Comparison of ENCODE assay signal across 9 cellular contexts in the genomic region with DNA sequence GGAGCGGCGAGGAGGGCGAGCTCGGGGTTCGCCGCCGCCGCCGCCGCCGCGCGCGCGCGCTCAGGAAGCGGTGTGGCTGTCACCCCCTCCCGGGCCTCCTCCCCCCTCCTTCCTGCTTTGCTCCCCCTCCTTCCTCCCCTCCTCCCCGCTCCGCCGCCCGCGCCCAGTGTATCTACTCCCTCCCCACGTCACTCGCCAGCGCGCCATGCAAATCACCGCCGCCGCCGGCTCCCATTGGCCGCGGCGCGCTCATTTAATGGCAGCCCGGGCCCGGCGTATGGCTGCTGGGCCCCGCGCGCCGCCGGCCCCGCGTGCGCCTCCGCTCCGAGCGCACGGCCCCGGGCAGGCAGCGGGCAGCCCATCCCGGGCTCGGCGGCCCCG. TPM values are rescaled to one million over a fixed set of nuclear protein-coding genes. Genes with fewer than 3 reads are reported as not detected.
A peak's percentile ranks its signal among the peaks of the same experiment; 100 is the strongest.
DNase-seq lines count a peak whose midpoint lies in the region; ATAC-seq and TF ChIP-seq lines count a peak whose summit lies in the region.
"Had no signal": no experiment of that assay in that cellular context is flagged by ENCODE, and none has a peak within 500 bp of the region (broad histone marks: within the 10 kb centered on the region; RNA-seq: fewer than 3 reads in every experiment).

No MANE protein-coding gene starts in this region.

- no peaks in the 10 kb centered on the region for H3K36me3 Mint-ChIP-seq in endodermal cell (ENCODE audit: low read depth)
- H3K36me3 Mint-ChIP-seq in neural progenitor cell: peaks cover 14% of the 10 kb centered on the region

- H3K27ac ChIP-seq in HUES64 (ENCODE audit: low read depth, low read length): no peak overlapping the region
- peak overlapping the region; percentile 3 for H3K27ac ChIP-seq in endodermal cell (ENCODE audit: low read depth, low read length)
- H3K27ac ChIP-seq in neural progenitor cell: no peak overlapping the region
- no peak overlapping the region for H3K27ac ChIP-seq in substantia nigra (ENCODE audit: low read depth, low read length, poor library complexity, severe bottlenecking)

- H3K27ac Mint-ChIP-seq in endodermal cell (no peak overlapping the region), neural progenitor cell (no peak overlapping the region)

- peak overlapping the region; percentile 47 for H3K4me3 ChIP-seq in HUES64 (ENCODE audit: low read length)
- no peak overlapping the region for H3K4me3 ChIP-seq in endodermal cell (ENCODE audit: low read length)
- peak overlapping the region; percentile 56 for H3K4me3 ChIP-seq in neural progenitor cell

- peaks cover 97% of the 10 kb centered on the region for H3K27me3 ChIP-seq in HUES64 (ENCODE audit: insufficient read depth, low read length)
- peaks cover 93% of the 10 kb centered on the region for H3K27me3 ChIP-seq in endodermal cell (ENCODE audit: control insufficient read depth, insufficient read depth, low read length, poor library complexity, severe bottlenecking)
- peaks cover 99% of the 10 kb centered on the region for H3K27me3 ChIP-seq in neural progenitor cell

- whole genome bisulfite sequencing in HUES64: under 1% methylated on average over 56 of the region's 56 CpGs
- 0% methylated on average over 1 to 56 of the region's 56 CpGs for WGBS in endodermal cell (ENCODE audit: insufficient coverage in 1 of 2, insufficient read length in 1 of 2), 2 experiments

- H3K4me1 ChIP-seq in HUES64 (ENCODE audit: insufficient read depth, low read length) (peaks cover 6% of the 10 kb centered on the region; the same call in 1 of the 2 replicates), endodermal cell (ENCODE audit: control insufficient read depth, insufficient read depth, low read length) (no peaks in the 10 kb centered on the region), neural progenitor cell (peaks cover 48% of the 10 kb centered on the region)

- H3K4me2 ChIP-seq in neural progenitor cell: peak overlapping the region; percentile 92

- H2AFZ ChIP-seq in neural progenitor cell (replicated peaks): peak overlapping the region; percentile 12

- H3F3A ChIP-seq in neural progenitor cell (ENCODE audit: low read depth): peaks cover 49% of the 10 kb centered on the region

- H3K4me1 Mint-ChIP-seq in endodermal cell (peaks cover 12% of the 10 kb centered on the region), neural progenitor cell (peaks cover 53% of the 10 kb centered on the region)

- no peaks in the 10 kb centered on the region for H3K9me3 Mint-ChIP-seq in endodermal cell
- H3K9me3 Mint-ChIP-seq in neural progenitor cell: no peaks in the 10 kb centered on the region
- H3K9me3 Mint-ChIP-seq: central memory CD8-positive, alpha-beta T cell had no signal

- H3K9me3 ChIP-seq in HUES64 (ENCODE audit: insufficient read depth, low read depth, low read length) (no peaks in the 10 kb centered on the region), endodermal cell (ENCODE audit: control insufficient read depth, low read length) (no peaks in the 10 kb centered on the region), neural progenitor cell (ENCODE audit: low read depth) (no peaks in the 10 kb centered on the region)

- peaks cover 55% of the 10 kb centered on the region for H4K20me1 ChIP-seq in neural progenitor cell (ENCODE audit: low read depth)

- DNase-seq in activated CD4-positive, alpha-beta T cell treated with anti-CD3 and anti-CD28 coated beads for 4 hours: peak; percentile 42 to 58
- peak; percentile 90 for DNase-seq in endodermal cell
- peak; percentile 94 for DNase-seq in neural progenitor cell (ENCODE audit: low spot score)
- DNase-seq in substantia nigra (lab: John Stamatoyannopoulos, UW): peak in 35 of 49 donors; percentile 24 to 86 (median 68)
- DNase-seq in UCSD-AML1 (lab: John Stamatoyannopoulos, UW; ENCODE audit: unreplicated experiment): no peak

- no peaks in the 10 kb centered on the region for H3K36me3 ChIP-seq in HUES64 (ENCODE audit: insufficient read depth, low read length)
- H3K36me3 ChIP-seq in endodermal cell (ENCODE audit: control insufficient read depth, insufficient read depth, low read length): no peaks in the 10 kb centered on the region
- H3K36me3 ChIP-seq in neural progenitor cell: no peaks in the 10 kb centered on the region

- peaks cover 9% of the 10 kb centered on the region for H3K79me2 ChIP-seq in neural progenitor cell (ENCODE audit: low read depth)

- H3K9ac ChIP-seq in HUES64 (ENCODE audit: low read depth, low read length): no peak overlapping the region
- H3K9ac ChIP-seq in endodermal cell (ENCODE audit: extremely low read depth, low read length, poor library complexity, severe bottlenecking): no peak overlapping the region
- no peak overlapping the region for H3K9ac ChIP-seq in neural progenitor cell

- H3K27me3 Mint-ChIP-seq in endodermal cell (ENCODE audit: insufficient read depth) (peaks cover 89% of the 10 kb centered on the region), neural progenitor cell (ENCODE audit: insufficient read depth, low read depth) (peaks cover 36% of the 10 kb centered on the region)

- ATAC-seq in GM19397 (IDR thresholded peaks at IDR 0.05; ENCODE audit: unreplicated experiment): no peak
- ATAC-seq in HG03039 (IDR thresholded peaks at IDR 0.05; ENCODE audit: unreplicated experiment): no peak

- peak overlapping the region; percentile 47 for H3K4me3 Mint-ChIP-seq in endodermal cell
- H3K4me3 Mint-ChIP-seq in neural progenitor cell: peak overlapping the region; percentile 88
- H3K4me3 Mint-ChIP-seq: central memory CD8-positive, alpha-beta T cell had no signal

- TF ChIP-seq CTCF in endodermal cell (conservative IDR thresholded peaks at IDR 0.05): no peak
- no peak for TF ChIP-seq CTCF in neural progenitor cell (IDR thresholded peaks at IDR 0.05)

RNA-seq across cellular contexts. Expression of a gene that starts 0.3 kb away (rescaled TPM):
- 6.5 TPM for polyA plus RNA-seq in HUES64 (2013, experiment 1 of 2)
- polyA plus RNA-seq in HUES64 (2013, experiment 2 of 2): 11.5 TPM
- not detected for total RNA-seq in endodermal cell
- 40.6 TPM for polyA plus RNA-seq in endodermal cell (2013, experiment 1 of 2)
- 33.9 TPM for polyA plus RNA-seq in endodermal cell (2013, experiment 2 of 2)
- 3.3 and 4.7 TPM in 2 replicates for total RNA-seq in neural progenitor cell (ENCODE audit: low replicate concordance)
